In genomic region chr13:100694722-100695644, GRCh38 we compare ENCODE assay signal across 9 cellular contexts. TPM values are rescaled to one million over a fixed set of nuclear protein-coding genes. Genes with fewer than 3 reads are reported as not detected.
DNase-seq lines count a peak whose midpoint lies in the region; ATAC-seq and TF ChIP-seq lines count a peak whose summit lies in the region.
"Had no signal": no experiment of that assay in that cellular context is flagged by ENCODE, and none has a peak within 500 bp of the region (broad histone marks: within the 10 kb centered on the region; RNA-seq: fewer than 3 reads in every experiment).

No MANE protein-coding gene starts in this region.

- H3K4me2 ChIP-seq in DOHH2 (ENCODE audit: low read length): no peak overlapping the region

- no peak overlapping the region for H3K4me3 ChIP-seq in DOHH2 (ENCODE audit: low read length)
- no peak overlapping the region for H3K4me3 ChIP-seq in mucosa of descending colon

- H3K36me3 ChIP-seq in DOHH2 (ENCODE audit: control insufficient read depth, low read length) (no peaks in the 10 kb centered on the region), mucosa of descending colon (ENCODE audit: low read depth) (no peaks in the 10 kb centered on the region)

- H3K4me1 Mint-ChIP-seq in chondrocyte (ENCODE audit: low read depth): peaks cover 4% of the 10 kb centered on the region

- H3K9me3 ChIP-seq in DOHH2 (ENCODE audit: control insufficient read depth, insufficient read depth, low read length) (peaks cover 8% of the 10 kb centered on the region; the same call in 1 of the 2 replicates), mucosa of descending colon (peaks cover 4% of the 10 kb centered on the region)

- no peaks in the 10 kb centered on the region for H3K27me3 ChIP-seq in DOHH2 (ENCODE audit: control insufficient read depth, low read length)

- no peaks in the 10 kb centered on the region for H3K79me2 ChIP-seq in DOHH2 (ENCODE audit: control insufficient read depth, low read length)

- peaks cover 1% of the 10 kb centered on the region for H3K36me3 Mint-ChIP-seq in chondrocyte (ENCODE audit: low read depth)

- H4K20me1 ChIP-seq in DOHH2 (ENCODE audit: control insufficient read depth, insufficient read depth, low read depth, low read length): no peaks in the 10 kb centered on the region

- TF ChIP-seq CTCF in DOHH2 (IDR thresholded peaks at IDR 0.05; ENCODE audit: low read depth, low read length, poor library complexity, severe bottlenecking) (peak; percentile 60), LNCAP (IDR thresholded peaks at IDR 0.05) (peak; percentile 66), chondrocyte (IDR thresholded peaks at IDR 0.05) (peak; percentile 69), mucosa of descending colon (IDR thresholded peaks at IDR 0.05) (no peak)

- H3K27me3 Mint-ChIP-seq in chondrocyte (ENCODE audit: low read depth): peaks cover 3% of the 10 kb centered on the region

- no peaks in the 10 kb centered on the region for H3K9me2 ChIP-seq in DOHH2 (replicated peaks; ENCODE audit: control insufficient read depth, low read length)

- intact Hi-C loops in mucosa of descending colon (cut with DNase I, micrococcal nuclease): no loop called here

- no peak overlapping the region for H3K27ac ChIP-seq in DOHH2 (ENCODE audit: low read depth, low read length)

- no peaks in the 10 kb centered on the region for H3F3A ChIP-seq in DOHH2 (ENCODE audit: control insufficient read depth, insufficient read depth)

- ATAC-seq in mucosa of descending colon (peak; percentile 84), HG03378 (IDR thresholded peaks at IDR 0.05; ENCODE audit: unreplicated experiment) (no peak), HG03280 (IDR thresholded peaks at IDR 0.05; ENCODE audit: unreplicated experiment) (no peak)

- DNase-seq in chondrocyte (ENCODE audit: low spot score) (no peak), mucosa of descending colon (peak in 2 of 3 donors; percentile 43), NCI-H128 (lab: John Stamatoyannopoulos, UW; ENCODE audit: unreplicated experiment) (no peak)
- DNase-seq in stimulated activated CD4-positive, alpha-beta T cell treated with anti-CD3 and anti-CD28 coated beads, Interleukin-12 subunit alpha, Interleukin-12 subunit beta, amount 100 ng/mL, for 4 hours: no peak

- H3K4me3 Mint-ChIP-seq in chondrocyte (ENCODE audit: unreplicated experiment): no peak overlapping the region
- H3K4me3 Mint-ChIP-seq: stimulated activated naive CD8-positive, alpha-beta T cell treated with anti-CD3 and anti-CD28 coated beads, Interleukin-15, Interleukin-2, amounts not matched to agents 100 ng/mL and 50 ng/mL, for 24 hours had no signal

- no peaks in the 10 kb centered on the region for H3K4me1 ChIP-seq in DOHH2 (ENCODE audit: control insufficient read depth, low read length)
- no peaks in the 10 kb centered on the region for H3K4me1 ChIP-seq in mucosa of descending colon (ENCODE audit: low read depth)

- H3K9me3 Mint-ChIP-seq in chondrocyte (ENCODE audit: low read depth): peaks cover 5% of the 10 kb centered on the region
- H3K9me3 Mint-ChIP-seq: stimulated activated naive CD8-positive, alpha-beta T cell treated with anti-CD3 and anti-CD28 coated beads, Interleukin-15, Interleukin-2, amounts not matched to agents 100 ng/mL and 50 ng/mL, for 24 hours had no signal

- no peak overlapping the region for H3K27ac Mint-ChIP-seq in chondrocyte (ENCODE audit: unreplicated experiment)
- H3K27ac Mint-ChIP-seq: stimulated activated naive CD8-positive, alpha-beta T cell treated with anti-CD3 and anti-CD28 coated beads, Interleukin-15, Interleukin-2, amounts not matched to agents 100 ng/mL and 50 ng/mL, for 24 hours had no signal

RNA-seq across cellular contexts. Expression of gene TMTC4, which starts 20.4 kb away (rescaled TPM):
- total RNA-seq in chondrocyte (11.5 to 16.0 TPM (median 12.6 TPM) in 3 replicates), mucosa of descending colon (10 to 100 TPM; 17.2 to 23.3 (median 17.8) TPM)

Comparison
In these comparisons a context has a peak if more than half of its experiments do, and no peak if none do; other contexts are left out.
1. DNase-seq: peak in mucosa of descending colon (2 of 3); none in chondrocyte (single experiment), NCI-H128 (single experiment) and stimulated activated CD4-positive, alpha-beta T cell treated with anti-CD3 and anti-CD28 coated beads, Interleukin-12 subunit alpha, Interleukin-12 subunit beta, amount 100 ng/mL, for 4 hours (single experiment).